8 cellular contexts compared by ENCODE assay signal in genomic region chr12:110583137-110584059, GRCh38. TPM values are rescaled to one million over a fixed set of nuclear protein-coding genes. Genes with fewer than 3 reads are reported as not detected.
DNase-seq lines count a peak whose midpoint lies in the region; ATAC-seq lines count a peak whose summit lies in the region.

Gene PPTC7 (minus strand): TSS chr12:110583318. CDS start chr12:110583031, 287 bp downstream.

- ATAC-seq in GM19023 (IDR thresholded peaks at IDR 0.05; ENCODE audit: unreplicated experiment) (peak; percentile 76), HG03280 (IDR thresholded peaks at IDR 0.05; ENCODE audit: unreplicated experiment) (peak; percentile 88)

- DNase-seq in AG08396 (ENCODE audit: low spot score), result peak; percentile 95
- peak; percentile 93 for DNase-seq in NCI-H345 treated with DMSO at 0.1 percent for 48 hours (lab: John Stamatoyannopoulos, UW; ENCODE audit: unreplicated experiment)
- peak; percentile 89 to 94 (median 92) for DNase-seq in activated CD4-positive, CD25-positive, alpha-beta regulatory T cell (lab: John Stamatoyannopoulos, UW)
- peak; percentile 67 to 99 (median 95) for DNase-seq in caudate nucleus (lab: John Stamatoyannopoulos, UW)
- DNase-seq in immature natural killer cell, result peak; percentile 90 to 93 (median 91)
- DNase-seq in smooth muscle cell of the brain vasculature (ENCODE audit: low read depth, low spot score), result peak; percentile 90

- H3K27ac ChIP-seq in caudate nucleus (ENCODE audit: low read depth, low read length), result peak within 1 kb of the TSS; percentile 73

- peaks cover 59 to 64% of the 10 kb centered on the region in 2 donors for H3K4me1 Mint-ChIP-seq in immature natural killer cell

- peak within 1 kb of the TSS; percentile 90 to 97 (median 95) for H3K4me3 Mint-ChIP-seq in immature natural killer cell

- H3K9me3 Mint-ChIP-seq in immature natural killer cell, result no peaks in the 10 kb centered on the region

- no peaks in the 10 kb centered on the region for H3K36me3 Mint-ChIP-seq in immature natural killer cell

- H3K27me3 Mint-ChIP-seq in immature natural killer cell (ENCODE audit: low read depth in 3 of 3), result peaks cover 0 to 3% (median 0%) of the 10 kb centered on the region in 3 donors

- H3K27ac Mint-ChIP-seq in immature natural killer cell, result peak within 1 kb of the TSS; percentile 85 to 96 (median 92)

RNA-seq across cellular contexts. Expression of gene PPTC7, which starts in this region (rescaled TPM):
- 10 to 100 TPM in 1 of 3 donors, 1 to 10 TPM in 2; 7.8 to 11.5 (median 9.3) TPM for polyA plus RNA-seq in immature natural killer cell

Comparison
In these comparisons a context has a peak if more than half of its experiments do, and no peak if none do; other contexts are left out.
1. Peak in every context shown above with its lines: DNase-seq, ATAC-seq and H3K27ac ChIP-seq.